ENCODE assay signal across 15 cellular contexts in genomic region chr4:87620086-87620485, GRCh38. TPM values are rescaled to one million over a fixed set of nuclear protein-coding genes. Genes with fewer than 3 reads are reported as not detected.
"Had no signal": no experiment of that assay in that cellular context is flagged by ENCODE, and none has a peak within 500 bp of the region (broad histone marks: within the 10 kb centered on the region; RNA-seq: fewer than 3 reads in every experiment).

No MANE protein-coding gene starts in this region.

- H3K4me1 Mint-ChIP-seq: T-helper 17 cell had no signal

- DNase-seq: activated CD4-positive, alpha-beta T cell treated with anti-CD3 and anti-CD28 coated beads, Interleukin-2, amount 50 U/mL, for 1 hour; activated naive CD4-positive, alpha-beta T cell treated with anti-CD3 and anti-CD28 coated beads, Interleukin-2, amount 50 U/mL, for 16 hours; head of caudate nucleus; left lung; mesenchymal stem cell; nephron progenitor cell; T-helper 17 cell had no signal

- H3K27me3 ChIP-seq: left lung had no signal

- H3K9me3 Mint-ChIP-seq: nephron progenitor cell had no signal

- H3K27ac ChIP-seq: left lung had no signal

- H3K4me1 ChIP-seq: left lung had no signal

- H3K36me3 ChIP-seq: left lung had no signal

- H3K27ac Mint-ChIP-seq: nephron progenitor cell, T-helper 17 cell had no signal

- H3K9me3 ChIP-seq: left lung had no signal

- H3K4me3 ChIP-seq: left lung, smooth muscle cell had no signal

- H3K4me3 Mint-ChIP-seq: nephron progenitor cell, T-helper 17 cell had no signal

- ATAC-seq: left lung, SK-N-SH treated with all-trans-retinoic acid at 6 μM for 48 hours, T-helper 17 cell had no signal

RNA-seq across cellular contexts. Expression of gene DSPP, which starts 11.8 kb away (rescaled TPM):
- total RNA-seq: dermis microvascular lymphatic vessel endothelial cell, fibroblast of villous mesenchyme, left lung, omental fat pad, smooth muscle cell, T-helper 17 cell, urinary bladder had no signal
- polyA plus RNA-seq: esophagus, smooth muscle cell, urinary bladder had no signal

RNA-seq across cellular contexts. Expression of gene DMP1, which starts 30.0 kb away (rescaled TPM):
- total RNA-seq: cerebellum, dermis microvascular lymphatic vessel endothelial cell, fibroblast of villous mesenchyme, left lung, omental fat pad, smooth muscle cell, T-helper 17 cell, urinary bladder had no signal
- polyA plus RNA-seq: esophagus, smooth muscle cell, urinary bladder had no signal
